27 cellular contexts compared by ENCODE assay signal in the genomic region with DNA sequence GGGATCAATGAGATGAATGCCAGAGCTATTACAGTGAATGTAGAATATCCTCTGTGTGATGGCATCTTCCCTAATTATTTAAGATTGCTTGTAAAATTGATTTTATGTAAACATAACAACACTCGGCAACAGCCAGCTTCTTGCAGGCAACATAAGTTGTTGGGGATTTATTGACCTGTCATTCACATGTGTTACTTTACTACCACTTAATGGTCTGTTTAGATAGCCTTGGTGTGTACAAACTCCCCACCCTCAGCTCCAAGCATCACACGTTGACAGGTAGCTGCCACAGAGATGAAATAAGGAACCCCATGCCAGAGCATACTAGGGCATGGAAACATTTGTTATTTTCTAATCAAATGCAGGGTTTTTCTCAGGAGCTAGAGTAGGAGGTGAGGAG. TPM values are rescaled to one million over a fixed set of nuclear protein-coding genes. Genes with fewer than 3 reads are reported as not detected.
"Had no signal": no experiment of that assay in that cellular context is flagged by ENCODE, and none has a peak within 500 bp of the region (broad histone marks: within the 10 kb centered on the region; RNA-seq: fewer than 3 reads in every experiment).

No MANE protein-coding gene starts in this region.

- H3K4me1 ChIP-seq: ascending aorta, breast epithelium, colonic mucosa had no signal

- H3K27me3 Mint-ChIP-seq: activated CD4-positive, alpha-beta memory T cell treated with anti-CD3 and anti-CD28 coated beads, Interleukin-2, amount 10 ng/mL, durations not matched to agents 7 days and 5 days; activated CD4-positive, alpha-beta T cell treated with anti-CD3 and anti-CD28 coated beads for 36 hours; activated CD4-positive, alpha-beta T cell treated with anti-CD3 and anti-CD28 coated beads, Interleukin-2, amount 10 ng/mL, durations not matched to agents 24 days and 14 days; activated naive CD4-positive, alpha-beta T cell treated with anti-CD3 and anti-CD28 coated beads, Interleukin-2, amount 10 ng/mL, durations not matched to agents 7 days and 5 days; activated naive CD8-positive, alpha-beta T cell treated with anti-CD3 and anti-CD28 coated beads, Interleukin-2, amount 10 ng/mL, durations not matched to agents 7 days and 5 days; activated T-cell treated with anti-CD3 and anti-CD28 coated beads, Interleukin-2, amount 50 U/mL, for 24 hours had no signal

- H3K9me3 Mint-ChIP-seq: activated CD4-positive, alpha-beta memory T cell treated with anti-CD3 and anti-CD28 coated beads, Interleukin-2, amount 10 ng/mL, durations not matched to agents 7 days and 5 days; activated CD4-positive, alpha-beta T cell treated with anti-CD3 and anti-CD28 coated beads, Interleukin-2, amount 10 ng/mL, durations not matched to agents 24 days and 14 days; activated naive CD4-positive, alpha-beta T cell treated with anti-CD3 and anti-CD28 coated beads, Interleukin-2, amount 10 ng/mL, durations not matched to agents 7 days and 5 days; activated T-cell treated with anti-CD3 and anti-CD28 coated beads, Interleukin-2, amount 50 U/mL, for 24 hours; brain had no signal

- H3K4me3 ChIP-seq: ascending aorta, breast epithelium, cardiac muscle cell, colonic mucosa had no signal

- H3K4me1 Mint-ChIP-seq: activated CD4-positive, alpha-beta memory T cell treated with anti-CD3 and anti-CD28 coated beads, Interleukin-2, amount 10 ng/mL, durations not matched to agents 7 days and 5 days; activated CD4-positive, alpha-beta T cell treated with anti-CD3 and anti-CD28 coated beads for 36 hours; activated CD4-positive, alpha-beta T cell treated with anti-CD3 and anti-CD28 coated beads, Interleukin-2, amount 10 ng/mL, durations not matched to agents 24 days and 14 days; activated naive CD4-positive, alpha-beta T cell treated with anti-CD3 and anti-CD28 coated beads, Interleukin-2, amount 10 ng/mL, durations not matched to agents 7 days and 5 days; activated naive CD8-positive, alpha-beta T cell treated with anti-CD3 and anti-CD28 coated beads, Interleukin-2, amount 10 ng/mL, durations not matched to agents 7 days and 5 days; brain had no signal

- H3K4me3 Mint-ChIP-seq: activated CD4-positive, alpha-beta memory T cell treated with anti-CD3 and anti-CD28 coated beads, Interleukin-2, amount 10 ng/mL, durations not matched to agents 7 days and 5 days; activated CD4-positive, alpha-beta T cell treated with anti-CD3 and anti-CD28 coated beads for 36 hours; activated CD4-positive, alpha-beta T cell treated with anti-CD3 and anti-CD28 coated beads, Interleukin-2, amount 10 ng/mL, durations not matched to agents 24 days and 14 days; activated naive CD4-positive, alpha-beta T cell treated with anti-CD3 and anti-CD28 coated beads, Interleukin-2, amount 10 ng/mL, durations not matched to agents 7 days and 5 days; activated naive CD8-positive, alpha-beta T cell treated with anti-CD3 and anti-CD28 coated beads, Interleukin-2, amount 10 ng/mL, durations not matched to agents 7 days and 5 days; activated T-cell treated with anti-CD3 and anti-CD28 coated beads, Interleukin-2, amount 50 U/mL, for 24 hours; activated T-cell treated with anti-CD3 and anti-CD28 coated beads, Interleukin-2, amount 50 U/mL, for 72 hours; brain had no signal

- H3K27ac ChIP-seq: ascending aorta, breast epithelium, cardiac muscle cell, colonic mucosa, epithelial cell of prostate had no signal

- H3K27me3 ChIP-seq: ascending aorta, breast epithelium, cardiac muscle cell, colonic mucosa had no signal

- H3K36me3 ChIP-seq: ascending aorta, breast epithelium, cardiac muscle cell, colonic mucosa had no signal

- DNase-seq: activated CD4-positive, alpha-beta memory T cell treated with anti-CD3 and anti-CD28 coated beads, Interleukin-2, amount 10 ng/mL, durations not matched to agents 7 days and 5 days; activated CD4-positive, alpha-beta T cell treated with anti-CD3 and anti-CD28 coated beads for 36 hours; activated CD4-positive, alpha-beta T cell treated with anti-CD3 and anti-CD28 coated beads, Interleukin-2, amount 10 ng/mL, durations not matched to agents 24 days and 14 days; activated CD4-positive, CD25-positive, alpha-beta regulatory T cell; activated CD4-positive, CD25-positive, alpha-beta regulatory T cell treated with anti-CD3 and anti-CD28 coated beads, Interleukin-2, amount 50 U/mL, for 72 hours; activated CD8-positive, alpha-beta memory T cell treated with anti-CD3 and anti-CD28 coated beads, Interleukin-2, amount 50 U/mL, for 48 hours; activated gamma-delta T cell; activated naive CD4-positive, alpha-beta T cell; activated naive CD4-positive, alpha-beta T cell treated with anti-CD3 and anti-CD28 coated beads, Interleukin-2, amount 10 ng/mL, durations not matched to agents 7 days and 5 days; activated naive CD8-positive, alpha-beta T cell treated with anti-CD3 and anti-CD28 coated beads, Interleukin-2, amount 10 ng/mL, durations not matched to agents 7 days and 5 days; activated T-cell treated with anti-CD3 and anti-CD28 coated beads for 4 hours; activated T-cell treated with anti-CD3 and anti-CD28 coated beads, Interleukin-2, amount 50 U/mL, for 24 hours; activated T-cell treated with anti-CD3 and anti-CD28 coated beads, Interleukin-2, amount 50 U/mL, for 72 hours; central memory CD4-positive, alpha-beta T cell; cerebellar nuclear complex; colonic mucosa; effector CD8-positive, alpha-beta T cell; foreskin fibroblast; head of caudate nucleus; T-helper 2 cell had no signal

- H3K27ac Mint-ChIP-seq: activated CD4-positive, alpha-beta memory T cell treated with anti-CD3 and anti-CD28 coated beads, Interleukin-2, amount 10 ng/mL, durations not matched to agents 7 days and 5 days; activated CD4-positive, alpha-beta T cell treated with anti-CD3 and anti-CD28 coated beads for 36 hours; activated CD4-positive, alpha-beta T cell treated with anti-CD3 and anti-CD28 coated beads, Interleukin-2, amount 10 ng/mL, durations not matched to agents 24 days and 14 days; activated naive CD4-positive, alpha-beta T cell treated with anti-CD3 and anti-CD28 coated beads, Interleukin-2, amount 10 ng/mL, durations not matched to agents 7 days and 5 days; activated naive CD4-positive, alpha-beta T cell treated with anti-CD3 and anti-CD28 coated beads, Interleukin-2, amount 50 U/mL, for 72 hours; activated naive CD8-positive, alpha-beta T cell treated with anti-CD3 and anti-CD28 coated beads, Interleukin-2, amount 10 ng/mL, durations not matched to agents 7 days and 5 days; activated T-cell treated with anti-CD3 and anti-CD28 coated beads, Interleukin-2, amount 50 U/mL, for 24 hours; activated T-cell treated with anti-CD3 and anti-CD28 coated beads, Interleukin-2, amount 50 U/mL, for 72 hours; brain had no signal

- H3K36me3 Mint-ChIP-seq: activated naive CD4-positive, alpha-beta T cell treated with anti-CD3 and anti-CD28 coated beads, Interleukin-2, amount 10 ng/mL, durations not matched to agents 7 days and 5 days; activated naive CD4-positive, alpha-beta T cell treated with anti-CD3 and anti-CD28 coated beads, Interleukin-2, amount 50 U/mL, for 72 hours; activated naive CD8-positive, alpha-beta T cell treated with anti-CD3 and anti-CD28 coated beads, Interleukin-2, amount 10 ng/mL, durations not matched to agents 7 days and 5 days; brain had no signal

- H3K9me3 ChIP-seq: ascending aorta, breast epithelium, colonic mucosa had no signal

- ATAC-seq: activated CD4-positive, alpha-beta T cell treated with anti-CD3 and anti-CD28 coated beads for 36 hours; activated naive CD4-positive, alpha-beta T cell treated with anti-CD3 and anti-CD28 coated beads, Interleukin-2, amount 50 U/mL, for 72 hours; activated T-cell treated with anti-CD3 and anti-CD28 coated beads, Interleukin-2, amount 50 U/mL, for 72 hours had no signal

RNA-seq across cellular contexts. Expression of gene RARB, which starts 49.2 kb away (rescaled TPM):
- total RNA-seq: activated CD4-positive, alpha-beta memory T cell treated with anti-CD3 and anti-CD28 coated beads, Interleukin-2, amount 10 ng/mL, durations not matched to agents 7 days and 5 days; activated CD4-positive, alpha-beta T cell treated with anti-CD3 and anti-CD28 coated beads for 36 hours; activated CD4-positive, alpha-beta T cell treated with anti-CD3 and anti-CD28 coated beads, Interleukin-2, amount 10 ng/mL, durations not matched to agents 24 days and 14 days; activated naive CD4-positive, alpha-beta T cell treated with anti-CD3 and anti-CD28 coated beads, Interleukin-2, amount 50 U/mL, for 72 hours; activated naive CD8-positive, alpha-beta T cell treated with anti-CD3 and anti-CD28 coated beads, Interleukin-2, amount 10 ng/mL, durations not matched to agents 7 days and 5 days; activated T-cell treated with anti-CD3 and anti-CD28 coated beads, Interleukin-2, amount 50 U/mL, for 72 hours; T-helper 1 cell treated with Interleukin-12 subunit alpha and Interleukin-12 subunit beta and Interleukin-4 antibody, amounts not matched to agents 30 ng/mL and 1 ng/mL, for 36 hours had no signal
